8 cellular contexts compared by ENCODE assay signal in the genomic region with DNA sequence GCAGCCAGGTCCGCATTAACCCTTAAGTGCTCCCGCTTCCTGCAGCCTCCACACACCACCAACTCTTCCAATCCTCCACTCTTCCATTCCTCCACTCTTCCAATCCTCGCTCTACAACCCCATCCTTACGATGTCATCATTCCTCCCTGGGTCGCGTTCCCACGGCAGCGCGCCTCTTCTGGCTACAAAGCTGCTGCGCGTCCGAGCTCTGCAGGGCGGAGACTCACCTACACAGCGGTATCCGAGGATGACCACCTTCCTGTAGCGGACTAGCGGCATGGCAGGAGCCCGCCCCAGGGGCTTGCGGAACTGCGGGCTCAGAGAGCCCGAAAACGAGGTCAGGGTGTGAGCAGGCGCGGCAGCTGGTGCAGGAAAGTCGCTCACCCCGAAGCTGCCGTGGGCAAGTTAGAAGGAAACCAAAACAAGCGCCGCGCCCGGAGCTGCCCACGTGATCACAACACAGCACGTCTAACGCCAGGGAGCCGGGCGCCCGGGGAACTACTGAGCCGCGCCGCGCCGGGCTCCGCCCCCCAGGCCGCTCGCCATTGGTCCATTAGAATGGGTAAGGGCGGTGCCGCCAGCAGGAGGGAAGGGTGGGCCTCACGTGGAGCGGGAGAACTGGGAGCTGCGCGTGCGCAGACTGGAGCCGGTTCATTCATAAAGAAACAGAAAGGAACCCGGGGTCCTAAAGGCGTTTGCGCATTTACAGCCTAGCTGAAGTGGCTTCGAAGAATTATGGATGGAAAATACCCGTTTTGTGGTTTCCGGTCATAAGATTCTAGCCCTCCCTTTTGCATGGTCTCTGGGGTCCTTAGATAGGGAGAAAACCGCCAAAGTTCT. TPM values are rescaled to one million over a fixed set of nuclear protein-coding genes. Genes with fewer than 3 reads are reported as not detected.
A peak's percentile ranks its signal among the peaks of the same experiment; 100 is the strongest.
DNase-seq lines count a peak whose midpoint lies in the region; ATAC-seq and TF ChIP-seq lines count a peak whose summit lies in the region.

A gene with protein sequence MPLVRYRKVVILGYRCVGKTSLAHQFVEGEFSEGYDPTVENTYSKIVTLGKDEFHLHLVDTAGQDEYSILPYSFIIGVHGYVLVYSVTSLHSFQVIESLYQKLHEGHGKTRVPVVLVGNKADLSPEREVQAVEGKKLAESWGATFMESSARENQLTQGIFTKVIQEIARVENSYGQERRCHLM (minus strand): TSS at position 473 of the 840 bp plus-strand sequence. CDS start 194 bp downstream, at position 279.

- peaks cover 10% of the 10 kb centered on the region; the same call in 1 of the 2 replicates for H3K4me1 ChIP-seq in PC-3 (ENCODE audit: insufficient read depth, low read length)

- intact Hi-C loops in PC-3 (cut with micrococcal nuclease) = loop anchor here (2.0 kb wide), 1 partner anchor 19 kb away; no protein-coding TSS in a partner anchor

- no peaks in the 10 kb centered on the region for H3K9me3 ChIP-seq in PC-3 (ENCODE audit: low read length)

- no TSS peak for BruUV-seq in PC-3 (replicated peaks; lab: Mats Ljungman, UMichigan)

- peak; percentile 70 for TF ChIP-seq POLR2A in erythroblast (IDR thresholded peaks at IDR 0.05; ENCODE audit: low read length)

- no peaks in the 10 kb centered on the region for H3K9me2 ChIP-seq in PC-3 (replicated peaks; ENCODE audit: low read length)

- no peaks in the 10 kb centered on the region for H3K27me3 ChIP-seq in PC-3 (ENCODE audit: low read length)

- peak within 1 kb of the TSS; percentile 92 for H2AFZ ChIP-seq in PC-3 (ENCODE audit: low read length)

- H3K9ac ChIP-seq in PC-3 (ENCODE audit: low read length) = peak within 1 kb of the TSS; percentile 65

- ATAC-seq in GM21723 (IDR thresholded peaks at IDR 0.05; ENCODE audit: unreplicated experiment) (peak; percentile 97), PC-3 (peak; percentile 99)

- no peaks in the 10 kb centered on the region for H4K20me1 ChIP-seq in PC-3 (ENCODE audit: low read length)

- in situ Hi-C loops in KBM-7 (cut with MboI; ENCODE audit: low pct_unique_long_range_greater_than_20kb, low sequenced_read_pairs) = no loop called here

- no peaks in the 10 kb centered on the region for H3K36me3 ChIP-seq in PC-3 (ENCODE audit: low read depth, low read length)

- peak; percentile 38 for TF ChIP-seq CTCF in PC-3 (conservative IDR thresholded peaks at IDR 0.05; ENCODE audit: low read depth, low read length)

- DNase-seq in DMS79 treated with DMSO at 0.1 percent for 48 hours (lab: John Stamatoyannopoulos, UW) = peak; percentile 97
- DNase-seq in KBM-7 = peak; percentile 99
- DNase-seq in PC-3 = peak; percentile 98
- peak; percentile 99 for DNase-seq in activated T-cell treated with anti-CD3 and anti-CD28 coated beads for 48 hours (ENCODE audit: low read depth)
- DNase-seq in erythroblast (lab: John Stamatoyannopoulos, UW) = peak; percentile 99
- DNase-seq in myocyte (ENCODE audit: low read depth) = peak; percentile 97
- DNase-seq in stimulated activated CD8-positive, alpha-beta memory T cell treated with anti-CD3 and anti-CD28 coated beads, Interleukin-7, amount 100 ng/mL, for 48 hours (ENCODE audit: extremely low read depth in 1 of 2, low read depth in 1 of 2) = peak; percentile 98 to 99

- H3K4me3 ChIP-seq in PC-3 (ENCODE audit: low read length) = peak within 1 kb of the TSS; percentile 91

- peak within 1 kb of the TSS; percentile 94 for H3K4me2 ChIP-seq in PC-3 (ENCODE audit: low read length)

- H3K79me2 ChIP-seq in PC-3 (ENCODE audit: low read length) = no peaks in the 10 kb centered on the region

- CTCF ChIA-PET in PC-3 (lab: Charles Lee) = interaction anchor here (0.6 to 1.4 kb wide), 3 partner anchors 19 to 175 kb away, joined by 3 to 25 read pairs (median 5); no protein-coding TSS in a partner anchor

- H3K27ac ChIP-seq in PC-3 (ENCODE audit: low read length) = no peak within 1 kb of the TSS

- no peaks in the 10 kb centered on the region for H3F3A ChIP-seq in PC-3 (ENCODE audit: low read length, unreplicated experiment)

- POLR2A ChIA-PET in PC-3 (lab: Charles Lee; ENCODE audit: unreplicated experiment) = interaction anchor here (0.5 to 1.0 kb wide), 6 partner anchors 39 to 204 kb away, joined by 3 to 7 read pairs (median 4); a partner anchor contains a TSS

RNA-seq across cellular contexts. Expression of the gene that starts here (rescaled TPM):
- total RNA-seq in PC-3 (2014; rRNA removed) (4.2 and 5.0 TPM in 2 replicates), myocyte (1.2 TPM in 1 of 2 replicates, not detected in the other)
- polyA plus RNA-seq in myocyte (2012) = 1.2 TPM
